ENCODE assay signal across 15 cellular contexts in genomic region chr2:232772540-232772939, GRCh38. TPM values are rescaled to one million over a fixed set of nuclear protein-coding genes. Genes with fewer than 3 reads are reported as not detected.
DNase-seq lines count a peak whose midpoint lies in the region; ATAC-seq and TF ChIP-seq lines count a peak whose summit lies in the region.
"Had no signal": no experiment of that assay in that cellular context is flagged by ENCODE, and none has a peak within 500 bp of the region (broad histone marks: within the 10 kb centered on the region; RNA-seq: fewer than 3 reads in every experiment).

No MANE protein-coding gene starts in this region.

- no peaks in the 10 kb centered on the region for H3K9me3 ChIP-seq in mammary epithelial cell (replicated peaks; ENCODE audit: insufficient read depth, low read length)

- H3K27ac ChIP-seq in mammary epithelial cell (ENCODE audit: insufficient read depth, low read depth, low read length) = no peak overlapping the region

- no peaks in the 10 kb centered on the region for H3K27me3 ChIP-seq in mammary epithelial cell (ENCODE audit: insufficient read depth, low read length)

- H3K4me2 ChIP-seq in mammary epithelial cell (ENCODE audit: insufficient read depth, low read depth, low read length) = no peak overlapping the region

- BruUV-seq in mammary epithelial cell (replicated peaks; lab: Mats Ljungman, UMichigan) = no TSS peak

- no peaks in the 10 kb centered on the region for H3K4me1 ChIP-seq in mammary epithelial cell (ENCODE audit: insufficient read depth, low read length)

- dilution Hi-C loops in mammary epithelial cell (cut with HindIII; ENCODE audit: low sequenced_read_pairs) = no loop called here

- H3K4me1 Mint-ChIP-seq in activated naive CD4-positive, alpha-beta T cell treated with anti-CD3 and anti-CD28 coated beads, Interleukin-2, amount 10 ng/mL, durations not matched to agents 7 days and 5 days = peaks cover 23% of the 10 kb centered on the region
- peaks cover 29% of the 10 kb centered on the region for H3K4me1 Mint-ChIP-seq in activated T-helper 1 cell treated with anti-CD3 and anti-CD28 coated beads, Interleukin-12 subunit alpha, Interleukin-12 subunit beta, Interleukin-2, Interleukin-4 antibody, amounts not matched to agents 30 ng/mL and 10 ng/mL and 1 ng/mL, durations not matched to agents 14 hours and 24 hours and 36 hours (ENCODE audit: low read depth)
- H3K4me1 Mint-ChIP-seq in stimulated activated naive CD8-positive, alpha-beta T cell treated with anti-CD3 and anti-CD28 coated beads, Interleukin-15, amount 100 ng/mL, for 72 hours = peaks cover 20% of the 10 kb centered on the region
- peaks cover 8% of the 10 kb centered on the region for H3K4me1 Mint-ChIP-seq in type B pancreatic cell (ENCODE audit: unreplicated experiment)

- H3K36me3 Mint-ChIP-seq in activated naive CD4-positive, alpha-beta T cell treated with anti-CD3 and anti-CD28 coated beads, Interleukin-2, amount 10 ng/mL, durations not matched to agents 7 days and 5 days = peaks cover 40% of the 10 kb centered on the region
- H3K36me3 Mint-ChIP-seq in activated T-helper 1 cell treated with anti-CD3 and anti-CD28 coated beads, Interleukin-12 subunit alpha, Interleukin-12 subunit beta, Interleukin-2, Interleukin-4 antibody, amounts not matched to agents 30 ng/mL and 10 ng/mL and 1 ng/mL, durations not matched to agents 14 hours and 24 hours and 36 hours (ENCODE audit: low read depth) = peaks cover 35% of the 10 kb centered on the region
- peaks cover 27% of the 10 kb centered on the region for H3K36me3 Mint-ChIP-seq in type B pancreatic cell

- no peaks in the 10 kb centered on the region for H4K20me1 ChIP-seq in mammary epithelial cell (ENCODE audit: insufficient read depth, low read length)

- no peak for TF ChIP-seq CTCF in mammary epithelial cell (conservative IDR thresholded peaks at IDR 0.05 in 1 of 2, IDR thresholded peaks at IDR 0.05 in 1 of 2; ENCODE audit: extremely low read depth in 1 of 2, insufficient read depth in 1 of 2, low read depth in 1 of 2, low read length in 2 of 2)
- TF ChIP-seq CTCF in type B pancreatic cell (conservative IDR thresholded peaks at IDR 0.05) = no peak

- no peaks in the 10 kb centered on the region for H3K9me3 Mint-ChIP-seq in activated naive CD4-positive, alpha-beta T cell treated with anti-CD3 and anti-CD28 coated beads, Interleukin-2, amount 10 ng/mL, durations not matched to agents 7 days and 5 days
- H3K9me3 Mint-ChIP-seq in activated T-helper 1 cell treated with anti-CD3 and anti-CD28 coated beads, Interleukin-12 subunit alpha, Interleukin-12 subunit beta, Interleukin-2, Interleukin-4 antibody, amounts not matched to agents 30 ng/mL and 10 ng/mL and 1 ng/mL, durations not matched to agents 14 hours and 24 hours and 36 hours = no peaks in the 10 kb centered on the region
- H3K9me3 Mint-ChIP-seq in stimulated activated naive CD8-positive, alpha-beta T cell treated with anti-CD3 and anti-CD28 coated beads, Interleukin-15, amount 100 ng/mL, for 72 hours = no peaks in the 10 kb centered on the region
- no peaks in the 10 kb centered on the region for H3K9me3 Mint-ChIP-seq in type B pancreatic cell

- peak overlapping the region; percentile 81 for H3K27ac Mint-ChIP-seq in activated naive CD4-positive, alpha-beta T cell treated with anti-CD3 and anti-CD28 coated beads, Interleukin-2, amount 10 ng/mL, durations not matched to agents 7 days and 5 days
- peak overlapping the region; percentile 67 for H3K27ac Mint-ChIP-seq in activated T-helper 1 cell treated with anti-CD3 and anti-CD28 coated beads, Interleukin-12 subunit alpha, Interleukin-12 subunit beta, Interleukin-2, Interleukin-4 antibody, amounts not matched to agents 30 ng/mL and 10 ng/mL and 1 ng/mL, durations not matched to agents 14 hours and 24 hours and 36 hours
- peak overlapping the region; percentile 5 to 42 for H3K27ac Mint-ChIP-seq in stimulated activated naive CD8-positive, alpha-beta T cell treated with anti-CD3 and anti-CD28 coated beads, Interleukin-15, amount 100 ng/mL, for 72 hours
- no peak overlapping the region for H3K27ac Mint-ChIP-seq in type B pancreatic cell

- no peak overlapping the region for H2AFZ ChIP-seq in mammary epithelial cell (ENCODE audit: low read depth, low read length)

- DNase-seq in activated naive CD4-positive, alpha-beta T cell treated with anti-CD3 and anti-CD28 coated beads, Interleukin-2, amount 10 ng/mL, durations not matched to agents 7 days and 5 days = peak; percentile 23
- no peak for DNase-seq in activated naive CD4-positive, alpha-beta T cell (lab: John Stamatoyannopoulos, UW)
- peak; percentile 1 for DNase-seq in activated T-helper 1 cell treated with anti-CD3 and anti-CD28 coated beads, Interleukin-12 subunit alpha, Interleukin-12 subunit beta, Interleukin-2, Interleukin-4 antibody, amounts not matched to agents 30 ng/mL and 10 ng/mL and 1 ng/mL, durations not matched to agents 14 hours and 24 hours and 36 hours (ENCODE audit: low spot score)
- DNase-seq in stimulated activated naive CD8-positive, alpha-beta T cell treated with anti-CD3 and anti-CD28 coated beads, Interleukin-15, amount 100 ng/mL, for 72 hours = no peak
- DNase-seq in mammary epithelial cell (no peak), type B pancreatic cell (ENCODE audit: extremely low spot score, unreplicated experiment) (no peak)
- DNase-seq in activated CD4-positive, alpha-beta T cell treated with anti-CD3 and anti-CD28 coated beads, Interleukin-2, amount 50 U/mL, for 1 hour = no peak
- DNase-seq: cerebellar nuclear complex, foreskin fibroblast, MV-4-11 had no signal

- peaks cover 17% of the 10 kb centered on the region for H3K36me3 ChIP-seq in mammary epithelial cell (ENCODE audit: insufficient read depth, low read length)

- no peak overlapping the region for H3K9ac ChIP-seq in mammary epithelial cell (ENCODE audit: insufficient read depth, low read length)

- H3K4me3 ChIP-seq in mammary epithelial cell (replicated peaks in 1 of 3; ENCODE audit: insufficient read depth in 1 of 3, low read depth in 2 of 3, low read length in 3 of 3) = no peak overlapping the region

- H3K79me2 ChIP-seq in mammary epithelial cell (ENCODE audit: insufficient read depth, low read length) = no peaks in the 10 kb centered on the region

- peak; percentile 54 for ATAC-seq in HG03095 (IDR thresholded peaks at IDR 0.05; ENCODE audit: unreplicated experiment)
- ATAC-seq in stimulated activated naive CD8-positive, alpha-beta T cell treated with anti-CD3 and anti-CD28 coated beads, Interleukin-15, amount 100 ng/mL, for 72 hours = peak; percentile 68

- in situ Hi-C loops in mammary epithelial cell (cut with MboI; ENCODE audit: low sequenced_read_pairs in 2 of 2) = no loop called here

- intact Hi-C loops in activated T-helper 1 cell treated with anti-CD3 and anti-CD28 coated beads, Interleukin-12 subunit alpha, Interleukin-12 subunit beta, Interleukin-2, Interleukin-4 antibody, amounts not matched to agents 30 ng/mL and 10 ng/mL and 1 ng/mL, durations not matched to agents 14 hours and 24 hours and 36 hours (cut with micrococcal nuclease) = no loop called here
- intact Hi-C loops in mammary epithelial cell (cut with micrococcal nuclease) = no loop called here

- no peak overlapping the region for H3K4me3 Mint-ChIP-seq in activated naive CD4-positive, alpha-beta T cell treated with anti-CD3 and anti-CD28 coated beads, Interleukin-2, amount 10 ng/mL, durations not matched to agents 7 days and 5 days
- no peak overlapping the region for H3K4me3 Mint-ChIP-seq in activated T-helper 1 cell treated with anti-CD3 and anti-CD28 coated beads, Interleukin-12 subunit alpha, Interleukin-12 subunit beta, Interleukin-2, Interleukin-4 antibody, amounts not matched to agents 30 ng/mL and 10 ng/mL and 1 ng/mL, durations not matched to agents 14 hours and 24 hours and 36 hours
- no peak overlapping the region for H3K4me3 Mint-ChIP-seq in stimulated activated naive CD8-positive, alpha-beta T cell treated with anti-CD3 and anti-CD28 coated beads, Interleukin-15, amount 100 ng/mL, for 72 hours
- H3K4me3 Mint-ChIP-seq in type B pancreatic cell = no peak overlapping the region

- CTCF ChIA-PET in activated naive CD4-positive, alpha-beta T cell treated with anti-CD3 and anti-CD28 coated beads, Interleukin-2, amount 10 ng/mL, durations not matched to agents 7 days and 5 days (lab: Charles Lee) = interaction anchor here (0.9 to 1.7 kb wide), 2 partner anchors 38 to 160 kb away, joined by 3 to 4 read pairs; no protein-coding TSS in a partner anchor
- CTCF ChIA-PET in mammary epithelial cell (lab: Charles Lee; ENCODE audit: low non-redundant PET) = no interaction called here

- 100% methylated on average over 2 of the region's 2 CpGs for WGBS in mammary epithelial cell (ENCODE audit: low coverage, missing lambda C conversion rate)

- H3K27me3 Mint-ChIP-seq in activated naive CD4-positive, alpha-beta T cell treated with anti-CD3 and anti-CD28 coated beads, Interleukin-2, amount 10 ng/mL, durations not matched to agents 7 days and 5 days = no peaks in the 10 kb centered on the region
- no peaks in the 10 kb centered on the region for H3K27me3 Mint-ChIP-seq in activated T-helper 1 cell treated with anti-CD3 and anti-CD28 coated beads, Interleukin-12 subunit alpha, Interleukin-12 subunit beta, Interleukin-2, Interleukin-4 antibody, amounts not matched to agents 30 ng/mL and 10 ng/mL and 1 ng/mL, durations not matched to agents 14 hours and 24 hours and 36 hours (ENCODE audit: insufficient read depth)
- no peaks in the 10 kb centered on the region for H3K27me3 Mint-ChIP-seq in stimulated activated naive CD8-positive, alpha-beta T cell treated with anti-CD3 and anti-CD28 coated beads, Interleukin-15, amount 100 ng/mL, for 72 hours
- H3K27me3 Mint-ChIP-seq in type B pancreatic cell = no peaks in the 10 kb centered on the region

RNA-seq across cellular contexts. Expression of gene KCNJ13, which starts 3.8 kb away (rescaled TPM):
- not detected in 2 replicates for total RNA-seq in activated T-helper 1 cell treated with anti-CD3 and anti-CD28 coated beads, Interleukin-12 subunit alpha, Interleukin-12 subunit beta, Interleukin-2, Interleukin-4 antibody, amounts not matched to agents 30 ng/mL and 10 ng/mL and 1 ng/mL, durations not matched to agents 14 hours and 24 hours and 36 hours
- total RNA-seq in mammary epithelial cell (under 1 TPM in 1 of 2 donors, not detected in 1; under 0.01 TPM), type B pancreatic cell (ENCODE audit: low replicate concordance) (1.6 and 2.9 TPM in 2 replicates)
- polyA plus RNA-seq in mammary epithelial cell = not detected
- not detected for polyA minus RNA-seq in mammary epithelial cell
- total RNA-seq: activated CD8-positive, alpha-beta memory T cell treated with anti-CD3 and anti-CD28 coated beads for 36 hours; lung microvascular endothelial cell; RPMI7951; skeletal muscle tissue had no signal

Comparison
In these comparisons a context has a peak if more than half of its experiments do, and no peak if none do; other contexts are left out.
1. DNase-seq: peak in activated naive CD4-positive, alpha-beta T cell treated with anti-CD3 and anti-CD28 coated beads, Interleukin-2, amount 10 ng/mL, durations not matched to agents 7 days and 5 days (single experiment) and activated T-helper 1 cell treated with anti-CD3 and anti-CD28 coated beads, Interleukin-12 subunit alpha, Interleukin-12 subunit beta, Interleukin-2, Interleukin-4 antibody, amounts not matched to agents 30 ng/mL and 10 ng/mL and 1 ng/mL, durations not matched to agents 14 hours and 24 hours and 36 hours (single experiment); none in activated naive CD4-positive, alpha-beta T cell (0 of 4), stimulated activated naive CD8-positive, alpha-beta T cell treated with anti-CD3 and anti-CD28 coated beads, Interleukin-15, amount 100 ng/mL, for 72 hours (0 of 2), mammary epithelial cell (single experiment), type B pancreatic cell (single experiment) and activated CD4-positive, alpha-beta T cell treated with anti-CD3 and anti-CD28 coated beads, Interleukin-2, amount 50 U/mL, for 1 hour (single experiment).